1 cellular context compared by ENCODE assay signal in the genomic region with DNA sequence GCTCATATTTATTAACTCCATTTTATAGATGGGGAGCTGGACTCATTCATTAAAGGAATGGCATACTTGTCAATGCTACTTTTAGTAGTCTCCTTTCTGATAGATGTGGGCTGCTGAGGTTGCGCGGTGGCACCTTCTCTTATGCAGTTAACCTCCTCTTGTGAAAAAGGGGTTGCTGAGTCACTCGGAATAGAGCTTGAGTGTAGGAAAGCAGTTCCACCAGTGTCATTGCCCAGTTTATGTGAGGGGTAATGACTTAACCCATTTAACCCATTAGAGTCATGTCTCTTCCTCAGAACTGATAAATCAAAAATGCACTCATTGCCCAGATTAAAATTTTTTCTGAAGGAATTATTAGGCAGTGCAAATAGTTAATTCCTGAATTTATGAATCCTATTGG.
TF ChIP-seq lines count a peak whose summit lies in the region.

No MANE protein-coding gene starts in this region.

TF ChIP-seq in K562, 482 proteins besides CTCF, POLR2A, EP300 and RAD21 (continued from another document):
- peak; percentile 47; the same call in 1 of the 2 replicates for TF ChIP-seq C11orf30 (IDR thresholded peaks at IDR 0.05; ENCODE audit: low read depth)
- TF ChIP-seq MAFF (IDR thresholded peaks at IDR 0.05; ENCODE audit: low read length), result peak; percentile 34; the same call in 1 of the 2 replicates
TF ChIP-seq in K562: peak in this region for 5.
